8 cellular contexts compared by ENCODE assay signal in genomic region chr3:180804871-180805430, GRCh38.
DNase-seq lines count a peak whose midpoint lies in the region; ATAC-seq and TF ChIP-seq lines count a peak whose summit lies in the region.

No MANE protein-coding gene starts in this region.

- peak; percentile 56 for TF ChIP-seq CTCF in nephron progenitor cell (IDR thresholded peaks at IDR 0.05)

- H3K27me3 ChIP-seq in CD4-positive, alpha-beta memory T cell (ENCODE audit: insufficient read depth, low read length): no peaks in the 10 kb centered on the region

- POLR2A ChIA-PET in CD4-positive, alpha-beta memory T cell (lab: Charles Lee; ENCODE audit: partially characterized antibody): no interaction called here

- no peaks in the 10 kb centered on the region for H3K36me3 ChIP-seq in CD4-positive, alpha-beta memory T cell (ENCODE audit: insufficient read depth, low read length)

- DNase-seq in EL (peak; percentile 47), NCI-H2196 (lab: John Stamatoyannopoulos, UW; ENCODE audit: unreplicated experiment) (peak; percentile 36), fibroblast of gingiva (ENCODE audit: low read depth) (peak; percentile 7), nephron progenitor cell (peak; percentile 48), NCI-H1694 (lab: John Stamatoyannopoulos, UW) (no peak)
- DNase-seq in CD4-positive, alpha-beta memory T cell: no peak

- no peak overlapping the region for H3K4me3 Mint-ChIP-seq in nephron progenitor cell
- no peak overlapping the region for H3K4me3 Mint-ChIP-seq in CD4-positive, alpha-beta memory T cell
- no peak overlapping the region for H3K4me3 Mint-ChIP-seq in stimulated activated memory B cell treated with anti-CD40 and anti-IgM and Interleukin-4, amounts not matched to agents 10 μg/mL and 1 μg/mL and 100 μg/mL, for 72 hours

- CTCF ChIA-PET in CD4-positive, alpha-beta memory T cell (lab: Charles Lee; ENCODE audit: partially characterized antibody): no interaction called here

- no peak overlapping the region for H3K4me3 ChIP-seq in CD4-positive, alpha-beta memory T cell (ENCODE audit: low read length in 2 of 2)

- no peak overlapping the region for H3K27ac ChIP-seq in CD4-positive, alpha-beta memory T cell (ENCODE audit: low read depth, low read length)

- peak overlapping the region; percentile 64 for H3K27ac Mint-ChIP-seq in nephron progenitor cell
- no peak overlapping the region for H3K27ac Mint-ChIP-seq in CD4-positive, alpha-beta memory T cell
- no peak overlapping the region for H3K27ac Mint-ChIP-seq in stimulated activated memory B cell treated with anti-CD40 and anti-IgM and Interleukin-4, amounts not matched to agents 10 μg/mL and 1 μg/mL and 100 μg/mL, for 72 hours

- no peaks in the 10 kb centered on the region for H3K36me3 Mint-ChIP-seq in nephron progenitor cell (ENCODE audit: low read depth)
- H3K36me3 Mint-ChIP-seq in CD4-positive, alpha-beta memory T cell: no peaks in the 10 kb centered on the region
- no peaks in the 10 kb centered on the region for H3K36me3 Mint-ChIP-seq in stimulated activated memory B cell treated with anti-CD40 and anti-IgM and Interleukin-4, amounts not matched to agents 10 μg/mL and 1 μg/mL and 100 μg/mL, for 72 hours

- ATAC-seq in stimulated activated memory B cell treated with anti-CD40 and anti-IgM and Interleukin-4, amounts not matched to agents 10 μg/mL and 1 μg/mL and 100 μg/mL, for 72 hours: no peak
- ATAC-seq in GM18511 (IDR thresholded peaks at IDR 0.05; ENCODE audit: unreplicated experiment): no peak

- H3K9me3 ChIP-seq in CD4-positive, alpha-beta memory T cell (ENCODE audit: control insufficient read depth in 1 of 2, low read length in 2 of 2): no peaks in the 10 kb centered on the region

- H3K4me1 ChIP-seq in CD4-positive, alpha-beta memory T cell (ENCODE audit: insufficient read depth, low read length): no peaks in the 10 kb centered on the region

- H3K9me3 Mint-ChIP-seq in nephron progenitor cell: no peaks in the 10 kb centered on the region
- H3K9me3 Mint-ChIP-seq in CD4-positive, alpha-beta memory T cell: no peaks in the 10 kb centered on the region
- no peaks in the 10 kb centered on the region for H3K9me3 Mint-ChIP-seq in stimulated activated memory B cell treated with anti-CD40 and anti-IgM and Interleukin-4, amounts not matched to agents 10 μg/mL and 1 μg/mL and 100 μg/mL, for 72 hours

- peaks cover 10% of the 10 kb centered on the region for H3K4me1 Mint-ChIP-seq in nephron progenitor cell
- H3K4me1 Mint-ChIP-seq in CD4-positive, alpha-beta memory T cell: no peaks in the 10 kb centered on the region
- H3K4me1 Mint-ChIP-seq in stimulated activated memory B cell treated with anti-CD40 and anti-IgM and Interleukin-4, amounts not matched to agents 10 μg/mL and 1 μg/mL and 100 μg/mL, for 72 hours: no peaks in the 10 kb centered on the region

- intact Hi-C loops in CD4-positive, alpha-beta memory T cell (cut with micrococcal nuclease): no loop called here

- H3K27me3 Mint-ChIP-seq in nephron progenitor cell (ENCODE audit: low read depth, poor library complexity): no peaks in the 10 kb centered on the region
- H3K27me3 Mint-ChIP-seq in CD4-positive, alpha-beta memory T cell: peaks cover 0 to 1% of the 10 kb centered on the region in 2 donors
- peaks cover 11% of the 10 kb centered on the region for H3K27me3 Mint-ChIP-seq in stimulated activated memory B cell treated with anti-CD40 and anti-IgM and Interleukin-4, amounts not matched to agents 10 μg/mL and 1 μg/mL and 100 μg/mL, for 72 hours

Comparison
In these comparisons a context has a peak if more than half of its experiments do, and no peak if none do; other contexts are left out.
1. DNase-seq: peak in EL (single experiment), NCI-H2196 (single experiment), fibroblast of gingiva (single experiment) and nephron progenitor cell (single experiment); none in CD4-positive, alpha-beta memory T cell (0 of 5) and NCI-H1694 (single experiment).